Comparison of ENCODE assay signal across 13 cellular contexts in the genomic region with DNA sequence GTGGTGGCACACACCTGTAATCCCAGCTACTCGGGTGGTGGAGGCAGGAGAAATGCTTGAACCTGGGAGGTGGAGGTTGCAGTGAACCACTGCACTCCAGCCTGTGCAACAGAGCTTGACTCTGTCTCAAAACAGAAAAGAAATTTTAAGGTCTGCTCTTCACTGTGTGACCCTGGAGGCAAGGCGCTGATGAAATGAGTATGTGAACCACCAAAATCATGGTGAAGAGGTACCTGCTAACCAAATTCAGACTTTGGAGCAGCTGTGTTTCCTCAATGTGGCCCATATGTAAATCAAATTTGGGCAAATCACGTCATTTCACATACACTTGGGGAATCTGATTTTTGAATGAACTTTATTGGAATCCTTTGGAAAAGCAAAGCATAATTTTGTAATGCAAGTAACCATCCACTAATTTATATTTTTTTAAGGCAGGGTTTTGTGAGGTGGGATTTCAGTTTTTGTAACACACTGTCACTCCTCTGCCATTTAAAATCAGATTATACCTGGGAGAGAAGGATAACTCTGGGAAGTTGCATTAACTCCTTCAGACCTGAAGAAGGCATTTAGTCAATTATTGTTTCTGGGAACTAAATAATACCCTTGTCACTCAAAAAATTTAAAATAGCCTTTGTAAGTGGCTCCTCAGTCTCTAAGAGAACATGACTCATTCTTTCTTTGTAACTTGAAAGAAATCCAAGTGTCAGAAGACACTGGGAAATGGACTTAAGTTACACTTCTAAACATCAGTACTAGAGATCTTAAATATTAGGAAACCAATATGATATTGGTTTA. TPM values are rescaled to one million over a fixed set of nuclear protein-coding genes. Genes with fewer than 3 reads are reported as not detected.
A peak's percentile ranks its signal among the peaks of the same experiment; 100 is the strongest.
DNase-seq lines count a peak whose midpoint lies in the region; ATAC-seq, FAIRE-seq and TF ChIP-seq lines count a peak whose summit lies in the region.
"Had no signal": no experiment of that assay in that cellular context is flagged by ENCODE, and none has a peak within 500 bp of the region (broad histone marks: within the 10 kb centered on the region; RNA-seq: fewer than 3 reads in every experiment).

No MANE protein-coding gene starts in this region.

- no peak for DNase-seq in natural killer cell
- DNase-seq in natural killer cell treated with Interleukin-12 subunit alpha and Interleukin-12 subunit beta and Interleukin-15 and Interleukin-18, amount 100 ng/mL, for 72 hours (ENCODE audit: low spot score), result no peak
- DNase-seq in foreskin fibroblast, result peak; percentile 40 to 63
- no peak for DNase-seq in aorta
- DNase-seq in activated CD8-positive, alpha-beta memory T cell treated with anti-CD3 and anti-CD28 coated beads for 24 hours, result no peak
- no peak for DNase-seq in superior temporal gyrus (ENCODE audit: extremely low spot score)
- DNase-seq in HepG2 (ENCODE audit: low spot score), result no peak
- DNase-seq: NCI-H82 had no signal

- no TSS peak for BruUV-seq in HepG2 (replicated peaks; lab: Mats Ljungman, UMichigan)

- H3K9ac ChIP-seq in HepG2 (ENCODE audit: insufficient read depth, low read depth, low read length), result no peak overlapping the region
- H3K9ac ChIP-seq: BLaER1 treated with 17β-estradiol and CSF1 and Interleukin-3, amounts not matched to agents 10 nM and 100 nM; parathyroid adenoma had no signal

- intact Hi-C loops in natural killer cell (cut with micrococcal nuclease) (no loop called here), aorta (cut with DNase I) (no loop called here), HepG2 (cut with micrococcal nuclease; ENCODE audit: unreplicated experiment) (no loop called here)

- H3K36me3 ChIP-seq in aorta (ENCODE audit: control insufficient read depth in 1 of 2, insufficient read depth in 2 of 2, low read length in 1 of 2) (no peaks in the 10 kb centered on the region), HepG2 (replicated peaks in 1 of 2; ENCODE audit: control insufficient read depth in 1 of 2, insufficient read depth in 2 of 2, low read length in 2 of 2) (no peaks in the 10 kb centered on the region)

- no peak overlapping the region for H3K4me2 ChIP-seq in HepG2 (ENCODE audit: low read depth, low read length)

- FAIRE-seq in HepG2 (lab: Jason Lieb, UNC), result no peak
- FAIRE-seq: H1 had no signal

- POLR2A ChIA-PET in HepG2 (lab: Yijun Ruan, JAX), result no interaction called here

- peaks cover 44 to 49% of the 10 kb centered on the region in 2 donors for H3K4me1 Mint-ChIP-seq in natural killer cell
- peaks cover 30 to 37% of the 10 kb centered on the region in 2 donors for H3K4me1 Mint-ChIP-seq in natural killer cell treated with Interleukin-12 subunit alpha and Interleukin-12 subunit beta and Interleukin-15 and Interleukin-18, amount 100 ng/mL, for 72 hours (ENCODE audit: low read depth in 2 of 2)

- no peaks in the 10 kb centered on the region for H3K36me3 Mint-ChIP-seq in natural killer cell
- H3K36me3 Mint-ChIP-seq in natural killer cell treated with Interleukin-12 subunit alpha and Interleukin-12 subunit beta and Interleukin-15 and Interleukin-18, amount 100 ng/mL, for 72 hours, result no peaks in the 10 kb centered on the region

- no peak for TF ChIP-seq POLR2A in HepG2 (IDR thresholded peaks at IDR 0.05; ENCODE audit: insufficient read depth in 1 of 2, low read depth in 2 of 2, low read length in 2 of 2)

- in situ Hi-C loops in HepG2 (cut with HindIII; ENCODE audit: extremely low pct_ligation_motif_present, low pct_unique_long_range_greater_than_20kb), result no loop called here

- H3K27me3 Mint-ChIP-seq in natural killer cell (ENCODE audit: low read depth in 2 of 2), result no peaks in the 10 kb centered on the region
- peaks cover 0 to 2% of the 10 kb centered on the region in 2 donors for H3K27me3 Mint-ChIP-seq in natural killer cell treated with Interleukin-12 subunit alpha and Interleukin-12 subunit beta and Interleukin-15 and Interleukin-18, amount 100 ng/mL, for 72 hours

- WGBS in aorta, 2 donors, result 62 to 72% methylated on average over 3 of the region's 3 CpGs
- 0% methylated on average over 2 of the region's 3 CpGs for WGBS in HepG2 (ENCODE audit: low lambda C conversion rate)

- TF ChIP-seq CTCF in natural killer cell (IDR thresholded peaks at IDR 0.05), result no peak
- TF ChIP-seq CTCF in foreskin fibroblast (IDR thresholded peaks at IDR 0.05; ENCODE audit: low read depth, low read length), result no peak
- TF ChIP-seq CTCF in HepG2 (CRISPR knock-in tag; IDR thresholded peaks at IDR 0.05), result no peak

- no peaks in the 10 kb centered on the region for H3K79me2 ChIP-seq in HepG2 (ENCODE audit: insufficient read depth, low read length)
- H3K79me2 ChIP-seq: parathyroid adenoma had no signal

- H3K4me3 ChIP-seq in foreskin fibroblast (ENCODE audit: low read depth in 1 of 2, low read length in 2 of 2), result no peak overlapping the region
- H3K4me3 ChIP-seq in aorta (ENCODE audit: low read length in 2 of 2), result no peak overlapping the region
- no peak overlapping the region for H3K4me3 ChIP-seq in HepG2 (replicated peaks in 1 of 3; ENCODE audit: insufficient read depth in 1 of 3, low read depth in 2 of 3, low read length in 3 of 3)
- H3K4me3 ChIP-seq: BLaER1 treated with 17β-estradiol and CSF1 and Interleukin-3, amounts not matched to agents 10 nM and 100 nM had no signal

- ATAC-seq in natural killer cell, result no peak
- no peak for ATAC-seq in natural killer cell treated with Interleukin-12 subunit alpha and Interleukin-12 subunit beta and Interleukin-15 and Interleukin-18, amount 100 ng/mL, for 72 hours
- peak; percentile 54 for ATAC-seq in SK-N-SH treated with all-trans-retinoic acid at 6 μM for 48 hours
- peak; percentile 62 for ATAC-seq in aorta (ENCODE audit: low FRiP score)
- ATAC-seq in HepG2, result no peak

- H3K27ac ChIP-seq in aorta (ENCODE audit: low read depth in 1 of 2, low read length in 2 of 2) (no peak overlapping the region), HepG2 (ENCODE audit: extremely low read length, insufficient read depth, low read length) (no peak overlapping the region)
- H3K27ac ChIP-seq: BLaER1 treated with 17β-estradiol and CSF1 and Interleukin-3, amounts not matched to agents 10 nM and 100 nM; parathyroid adenoma; VCaP had no signal

- H3K4me3 Mint-ChIP-seq in natural killer cell, result no peak overlapping the region
- no peak overlapping the region for H3K4me3 Mint-ChIP-seq in natural killer cell treated with Interleukin-12 subunit alpha and Interleukin-12 subunit beta and Interleukin-15 and Interleukin-18, amount 100 ng/mL, for 72 hours

- CTCF ChIA-PET in HepG2 (lab: Yijun Ruan, JAX; ENCODE audit: low intra/inter-chr PET ratio, low total read pairs), result no interaction called here

- TF ChIP-seq EP300 in HepG2 (IDR thresholded peaks at IDR 0.05; ENCODE audit: low read depth in 2 of 2, low read length in 2 of 2) (no peak), HepG2 (CRISPR knock-in tag; IDR thresholded peaks at IDR 0.05; ENCODE audit: borderline replicate concordance) (no peak)

- H3K9me3 ChIP-seq in aorta (ENCODE audit: control insufficient read depth, low read length), result no peaks in the 10 kb centered on the region
- H3K9me3 ChIP-seq in HepG2 (ENCODE audit: low read length), result no peaks in the 10 kb centered on the region

- no peak for TF ChIP-seq RAD21 in HepG2 (CRISPR knock-in tag; IDR thresholded peaks at IDR 0.05)

- no peaks in the 10 kb centered on the region for H4K20me1 ChIP-seq in HepG2 (ENCODE audit: insufficient read depth, low read length)

- H3K27me3 ChIP-seq in aorta (ENCODE audit: control insufficient read depth in 1 of 2, insufficient read depth in 2 of 2, low read length in 1 of 2) (no peaks in the 10 kb centered on the region), HepG2 (ENCODE audit: control insufficient read depth in 1 of 2, insufficient read depth in 2 of 2, low read length in 2 of 2) (no peaks in the 10 kb centered on the region)
- H3K27me3 ChIP-seq: BLaER1 treated with 17β-estradiol and CSF1 and Interleukin-3, amounts not matched to agents 10 nM and 100 nM had no signal

- no peaks in the 10 kb centered on the region for H3K9me3 Mint-ChIP-seq in natural killer cell
- no peaks in the 10 kb centered on the region for H3K9me3 Mint-ChIP-seq in natural killer cell treated with Interleukin-12 subunit alpha and Interleukin-12 subunit beta and Interleukin-15 and Interleukin-18, amount 100 ng/mL, for 72 hours

- no peak overlapping the region for H2AFZ ChIP-seq in HepG2 (ENCODE audit: low read length)
- H2AFZ ChIP-seq: parathyroid adenoma had no signal

- H3K4me1 ChIP-seq in aorta (ENCODE audit: control insufficient read depth in 1 of 2, insufficient read depth in 2 of 2, low read length in 2 of 2) (peaks cover 0 to 3% of the 10 kb centered on the region in 2 donors), HepG2 (ENCODE audit: insufficient read depth, low read length) (no peaks in the 10 kb centered on the region)
- H3K4me1 ChIP-seq: parathyroid adenoma had no signal

- peak overlapping the region; percentile 60 to 87 for H3K27ac Mint-ChIP-seq in natural killer cell
- H3K27ac Mint-ChIP-seq in natural killer cell treated with Interleukin-12 subunit alpha and Interleukin-12 subunit beta and Interleukin-15 and Interleukin-18, amount 100 ng/mL, for 72 hours, result peak overlapping the region in 1 of 2 donors; percentile 30

RNA-seq across cellular contexts. Expression of a gene that starts 24.0 kb away (rescaled TPM):
- total RNA-seq in natural killer cell, result 100 to 1,000 TPM; 108 to 130 (median 117) TPM
- total RNA-seq in natural killer cell treated with Interleukin-12 subunit alpha and Interleukin-12 subunit beta and Interleukin-15 and Interleukin-18, amount 100 ng/mL, for 72 hours, result 10 to 100 TPM; 32.0 to 44.5 TPM
- 10 to 100 TPM; 44.6 to 59.8 TPM for total RNA-seq in aorta
- 10 to 100 TPM; 15.7 to 34.0 TPM for polyA plus RNA-seq in aorta
- total RNA-seq in HepG2 (2016; rRNA removed; fragmentation: Illumina TruSeq; extraction: Trizol), result 0.02 TPM in 1 of 2 replicates, not detected in the other
- total RNA-seq in HepG2 (2016; cell fraction: cytosol; rRNA removed; fragmentation: Illumina TruSeq; extraction: Trizol; ENCODE audit: low read depth), result not detected in 2 replicates
- total RNA-seq in HepG2 (2016; cell fraction: insoluble cytoplasmic fraction; rRNA removed; fragmentation: Illumina TruSeq; extraction: Trizol), result 0.03 and 0.09 TPM in 2 replicates
- not detected in 2 replicates for total RNA-seq in HepG2 (2016; cell fraction: membrane; rRNA removed; fragmentation: Illumina TruSeq; extraction: Trizol)
- total RNA-seq in HepG2 (2016; cell fraction: nucleus; rRNA removed; fragmentation: Illumina TruSeq; extraction: Trizol), result not detected in 2 replicates
- 0.04 and 0.12 TPM in 2 replicates for polyA plus RNA-seq in HepG2 (2011; rRNA removed)
- polyA plus RNA-seq in HepG2 (2011; cell fraction: cytosol; rRNA removed), result 0.01 and 0.03 TPM in 2 replicates
- 0.10 and 0.17 TPM in 2 replicates for polyA plus RNA-seq in HepG2 (2011; cell fraction: nucleus; rRNA removed)
- polyA plus RNA-seq in HepG2 (2012), result 0.04 TPM in 1 of 2 replicates, not detected in the other
- 0.18 TPM in 1 of 2 replicates, not detected in the other for polyA plus RNA-seq in HepG2 (2016; cell fraction: cytosol; fragmentation: Illumina TruSeq; extraction: Trizol; ENCODE audit: low read depth)
- not detected in 2 replicates for polyA plus RNA-seq in HepG2 (2016; cell fraction: insoluble cytoplasmic fraction; fragmentation: Illumina TruSeq; extraction: Trizol; ENCODE audit: low read depth)
- not detected in 2 replicates for polyA plus RNA-seq in HepG2 (2016; cell fraction: membrane; fragmentation: Illumina TruSeq; extraction: Trizol; ENCODE audit: low read depth)
- not detected in 2 replicates for polyA plus RNA-seq in HepG2 (2016; cell fraction: nucleus; fragmentation: Illumina TruSeq; extraction: Trizol; ENCODE audit: insufficient read depth, low read depth)
- polyA minus RNA-seq in HepG2 (2011; rRNA and poly(A)+ RNA removed; ENCODE audit: low replicate concordance), result 0.02 and 0.28 TPM in 2 replicates
- 0.09 TPM in 1 of 2 replicates, not detected in the other for polyA minus RNA-seq in HepG2 (2011; cell fraction: cytosol; rRNA and poly(A)+ RNA removed)
- polyA minus RNA-seq in HepG2 (2011; cell fraction: nucleus; rRNA and poly(A)+ RNA removed), result 0.12 and 0.39 TPM in 2 replicates

Comparison
In these comparisons a context has a peak if more than half of its experiments do, and no peak if none do; other contexts are left out.
1. ATAC-seq: peak in SK-N-SH treated with all-trans-retinoic acid at 6 μM for 48 hours (single experiment) and aorta (single experiment); none in natural killer cell (0 of 3), natural killer cell treated with Interleukin-12 subunit alpha and Interleukin-12 subunit beta and Interleukin-15 and Interleukin-18, amount 100 ng/mL, for 72 hours (0 of 2) and HepG2 (single experiment).
2. DNase-seq: peak in foreskin fibroblast (2 of 2); none in natural killer cell (single experiment), natural killer cell treated with Interleukin-12 subunit alpha and Interleukin-12 subunit beta and Interleukin-15 and Interleukin-18, amount 100 ng/mL, for 72 hours (single experiment), aorta (0 of 2), activated CD8-positive, alpha-beta memory T cell treated with anti-CD3 and anti-CD28 coated beads for 24 hours (single experiment), superior temporal gyrus (single experiment) and HepG2 (single experiment).
3. RNA of a gene that starts 24.0 kb away (total RNA-seq): 108 to 130 TPM in natural killer cell, 44.6 to 59.8 TPM in aorta and 32.0 to 44.5 TPM in natural killer cell treated with Interleukin-12 subunit alpha and Interleukin-12 subunit beta and Interleukin-15 and Interleukin-18, amount 100 ng/mL, for 72 hours; 0.02 to 0.09 TPM in HepG2; every median in the first group is over 10 times any median in the second.